Comparison of ENCODE assay signal across 22 cellular contexts in the genomic region with DNA sequence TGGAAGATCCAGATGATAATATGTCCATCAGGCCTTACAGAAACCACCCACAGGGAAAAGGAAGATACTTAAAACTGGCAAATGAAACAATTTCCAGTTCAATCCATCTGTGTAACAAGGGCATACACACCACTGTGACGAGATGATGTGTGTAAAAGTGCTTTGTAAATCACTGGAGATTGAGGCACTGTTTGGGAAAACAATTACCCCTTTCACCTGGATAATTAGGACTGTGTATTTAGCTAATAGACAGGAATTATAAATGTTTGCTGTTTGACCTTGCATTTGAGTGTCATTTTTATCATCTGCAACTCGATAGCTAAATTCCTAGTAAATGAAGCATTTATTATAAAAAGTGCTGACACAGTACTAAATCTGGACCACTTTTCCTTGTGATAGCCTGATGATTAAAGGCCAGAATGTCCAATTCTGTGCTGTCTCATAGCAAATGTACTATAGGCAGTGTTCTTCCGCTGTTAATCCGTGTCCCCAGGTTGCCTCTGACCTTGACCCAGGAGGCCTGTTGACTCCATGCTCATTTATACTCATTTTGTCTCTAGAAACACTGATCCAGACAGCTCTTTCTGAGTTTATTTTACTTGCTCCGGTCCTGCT.
DNase-seq lines count a peak whose midpoint lies in the region; ATAC-seq and TF ChIP-seq lines count a peak whose summit lies in the region.
"Had no signal": no experiment of that assay in that cellular context is flagged by ENCODE, and none has a peak within 500 bp of the region (broad histone marks: within the 10 kb centered on the region; RNA-seq: fewer than 3 reads in every experiment).

No MANE protein-coding gene starts in this region.

- no peak overlapping the region for H3K27ac Mint-ChIP-seq in activated T-helper 17 cell treated with anti-CD3 and anti-CD28 coated beads, Interleukin-2, amount 50 U/mL, for 72 hours
- no peak overlapping the region for H3K27ac Mint-ChIP-seq in activated CD4-positive, alpha-beta T cell treated with anti-CD3 and anti-CD28 coated beads for 36 hours
- H3K27ac Mint-ChIP-seq: naive B cell had no signal

- no peak overlapping the region for H4K12ac ChIP-seq in trophoblast cell (ENCODE audit: low read depth, low read length)

- H3K4me3 Mint-ChIP-seq in activated T-helper 17 cell treated with anti-CD3 and anti-CD28 coated beads, Interleukin-2, amount 50 U/mL, for 72 hours = no peak overlapping the region
- H3K4me3 Mint-ChIP-seq in activated CD4-positive, alpha-beta T cell treated with anti-CD3 and anti-CD28 coated beads for 36 hours = no peak overlapping the region
- H3K4me3 Mint-ChIP-seq: naive B cell had no signal

- no peaks in the 10 kb centered on the region for H3K79me2 ChIP-seq in trophoblast cell (ENCODE audit: control insufficient read depth, insufficient read depth, low read length, poor library complexity)

- peaks cover 8% of the 10 kb centered on the region for H3K27me3 Mint-ChIP-seq in activated T-helper 17 cell treated with anti-CD3 and anti-CD28 coated beads, Interleukin-2, amount 50 U/mL, for 72 hours
- H3K27me3 Mint-ChIP-seq in activated CD4-positive, alpha-beta T cell treated with anti-CD3 and anti-CD28 coated beads for 36 hours = peaks cover 5% of the 10 kb centered on the region

- POLR2A ChIA-PET in activated CD4-positive, alpha-beta T cell treated with anti-CD3 and anti-CD28 coated beads for 36 hours (lab: Charles Lee) = no interaction called here

- no peak overlapping the region for H2BK120ac ChIP-seq in trophoblast cell (ENCODE audit: insufficient read depth, low read length, poor library complexity)

- no peak overlapping the region for H3K4ac ChIP-seq in trophoblast cell (ENCODE audit: low read depth, low read length)

- no peak overlapping the region for H4K91ac ChIP-seq in trophoblast cell (ENCODE audit: low read depth, low read length)

- DNase-seq in DMS153 (lab: John Stamatoyannopoulos, UW) (peak; percentile 37), DMS153 treated with DMSO at 0.1 percent for 48 hours (lab: John Stamatoyannopoulos, UW; ENCODE audit: unreplicated experiment) (no peak), NCI-H748 treated with DMSO at 0.1 percent for 48 hours (lab: John Stamatoyannopoulos, UW) (peak; percentile 95), right atrium auricular region (ENCODE audit: low spot score) (no peak), testis (no peak), trophoblast cell (no peak)
- DNase-seq in activated CD4-positive, alpha-beta T cell treated with anti-CD3 and anti-CD28 coated beads for 36 hours = no peak
- DNase-seq: activated CD4-positive, alpha-beta T cell treated with anti-CD3 and anti-CD28 coated beads for 48 hours; activated effector memory CD4-positive, alpha-beta T cell treated with Interleukin-2 at 50 U/mL for 16 hours; adrenal gland; BE2C; central memory CD4-positive, alpha-beta T cell; GDM1; naive B cell; NCI-H2107; RPMI8226 had no signal

- no peak overlapping the region for H2AFZ ChIP-seq in trophoblast cell (ENCODE audit: insufficient read depth, low read length, poor library complexity)

- H3K27me3 ChIP-seq in right atrium auricular region = no peaks in the 10 kb centered on the region
- H3K27me3 ChIP-seq in testis = no peaks in the 10 kb centered on the region
- H3K27me3 ChIP-seq in trophoblast cell (ENCODE audit: insufficient read depth, low read length) = no peaks in the 10 kb centered on the region
- H3K27me3 ChIP-seq: adrenal gland, BE2C, suprapubic skin had no signal

- WGBS in testis, 2 donors = 36 to 55% methylated on average over 5 of the region's 5 CpGs
- no CpG with 5 or more reads among the region's 5 CpGs for WGBS in trophoblast cell (ENCODE audit: extremely low coverage, insufficient coverage, insufficient read length)

- H3K4me1 Mint-ChIP-seq in activated T-helper 17 cell treated with anti-CD3 and anti-CD28 coated beads, Interleukin-2, amount 50 U/mL, for 72 hours = no peaks in the 10 kb centered on the region
- H3K4me1 Mint-ChIP-seq in activated CD4-positive, alpha-beta T cell treated with anti-CD3 and anti-CD28 coated beads for 36 hours = no peaks in the 10 kb centered on the region
- H3K4me1 Mint-ChIP-seq: naive B cell had no signal

- no peak overlapping the region for H3K23ac ChIP-seq in trophoblast cell (ENCODE audit: low read length)

- H3K9me3 ChIP-seq in right atrium auricular region = no peaks in the 10 kb centered on the region
- no peaks in the 10 kb centered on the region for H3K9me3 ChIP-seq in testis
- no peaks in the 10 kb centered on the region for H3K9me3 ChIP-seq in trophoblast cell (ENCODE audit: insufficient read depth, low read depth, low read length)
- H3K9me3 ChIP-seq: adrenal gland, BE2C, suprapubic skin had no signal

- no peaks in the 10 kb centered on the region for H3K9me3 Mint-ChIP-seq in activated T-helper 17 cell treated with anti-CD3 and anti-CD28 coated beads, Interleukin-2, amount 50 U/mL, for 72 hours
- no peaks in the 10 kb centered on the region for H3K9me3 Mint-ChIP-seq in activated CD4-positive, alpha-beta T cell treated with anti-CD3 and anti-CD28 coated beads for 36 hours (ENCODE audit: low read depth)
- H3K9me3 Mint-ChIP-seq: naive B cell had no signal

- H3K18ac ChIP-seq in trophoblast cell (ENCODE audit: low read length) = no peak overlapping the region

- TF ChIP-seq POLR2A in testis (IDR thresholded peaks at IDR 0.05) = no peak

- intact Hi-C loops in testis (cut with DNase I; ENCODE audit: low total_unique reads) = no loop called here
- intact Hi-C loops in activated CD4-positive, alpha-beta T cell treated with anti-CD3 and anti-CD28 coated beads for 36 hours (cut with DNase I, micrococcal nuclease) = no loop called here

- no peak overlapping the region for H3K4me2 ChIP-seq in trophoblast cell (ENCODE audit: low read length)

- H2BK5ac ChIP-seq in trophoblast cell (ENCODE audit: low read depth, low read length, poor library complexity) = no peak overlapping the region

- H3K9ac ChIP-seq in trophoblast cell (ENCODE audit: low read length) = no peak overlapping the region

- no peaks in the 10 kb centered on the region for H3K36me3 ChIP-seq in right atrium auricular region
- H3K36me3 ChIP-seq in testis (ENCODE audit: low read depth, missing control alignments) = no peaks in the 10 kb centered on the region
- H3K36me3 ChIP-seq in trophoblast cell (ENCODE audit: control insufficient read depth in 1 of 2, insufficient read depth in 2 of 2, low read length in 2 of 2) = no peaks in the 10 kb centered on the region
- H3K36me3 ChIP-seq: adrenal gland, BE2C, suprapubic skin had no signal

- peaks cover 2% of the 10 kb centered on the region for H3K79me1 ChIP-seq in trophoblast cell (ENCODE audit: low read length)

- CTCF ChIA-PET in activated CD4-positive, alpha-beta T cell treated with anti-CD3 and anti-CD28 coated beads for 36 hours (lab: Charles Lee) = interaction anchor here (1.7 kb wide), 1 partner anchor 10 kb away, joined by 3 read pairs; no protein-coding TSS in a partner anchor

- H2BK12ac ChIP-seq in trophoblast cell (ENCODE audit: low read length) = no peak overlapping the region

- H3K4me1 ChIP-seq in right atrium auricular region (peaks cover 0 to 29% of the 10 kb centered on the region in 2 donors), testis (peaks cover 15% of the 10 kb centered on the region), trophoblast cell (ENCODE audit: control insufficient read depth in 1 of 2, insufficient read depth in 2 of 2, low read length in 2 of 2) (no peaks in the 10 kb centered on the region)
- H3K4me1 ChIP-seq: BE2C, suprapubic skin had no signal

- no peak overlapping the region for H4K8ac ChIP-seq in trophoblast cell (ENCODE audit: low read depth, low read length)

- H3K4me3 ChIP-seq in right atrium auricular region (no peak overlapping the region), testis (no peak overlapping the region), trophoblast cell (ENCODE audit: low read depth, low read length) (no peak overlapping the region)
- H3K4me3 ChIP-seq: adrenal gland, GM12878, lung, suprapubic skin had no signal

- no peak for ATAC-seq in activated T-helper 17 cell treated with anti-CD3 and anti-CD28 coated beads, Interleukin-2, amount 50 U/mL, for 72 hours (replicated peaks)
- no peak for ATAC-seq in activated CD4-positive, alpha-beta T cell treated with anti-CD3 and anti-CD28 coated beads for 36 hours
- ATAC-seq: esophagus mucosa, GM12878 had no signal

- TF ChIP-seq CTCF in right atrium auricular region (IDR thresholded peaks at IDR 0.05) (no peak), testis (IDR thresholded peaks at IDR 0.05) (no peak)

- H3K27ac ChIP-seq in right atrium auricular region (peak overlapping the region; percentile 65 to 80), testis (peak overlapping the region; percentile 6 to 18), trophoblast cell (ENCODE audit: low read depth, low read length) (no peak overlapping the region)
- H3K27ac ChIP-seq: 22Rv1, adrenal gland, suprapubic skin had no signal

- H3K14ac ChIP-seq in trophoblast cell (ENCODE audit: low read length) = no peak overlapping the region

- no peak overlapping the region for H2AK5ac ChIP-seq in trophoblast cell (ENCODE audit: low read length)

- no peaks in the 10 kb centered on the region for H3K36me3 Mint-ChIP-seq in activated T-helper 17 cell treated with anti-CD3 and anti-CD28 coated beads, Interleukin-2, amount 50 U/mL, for 72 hours (ENCODE audit: low read depth)
- H3K36me3 Mint-ChIP-seq in activated CD4-positive, alpha-beta T cell treated with anti-CD3 and anti-CD28 coated beads for 36 hours (ENCODE audit: low read depth) = no peaks in the 10 kb centered on the region
- H3K36me3 Mint-ChIP-seq: naive B cell had no signal

Comparison
In these comparisons a context has a peak if more than half of its experiments do, and no peak if none do; other contexts are left out.
1. DNase-seq: peak in DMS153 (single experiment) and NCI-H748 treated with DMSO at 0.1 percent for 48 hours (single experiment); none in DMS153 treated with DMSO at 0.1 percent for 48 hours (single experiment), right atrium auricular region (single experiment), testis (single experiment), trophoblast cell (0 of 2) and activated CD4-positive, alpha-beta T cell treated with anti-CD3 and anti-CD28 coated beads for 36 hours (single experiment).